Comparison of ENCODE assay signal across 24 cellular contexts in genomic region chr19:41924151-41925145, GRCh38. TPM values are rescaled to one million over a fixed set of nuclear protein-coding genes. Genes with fewer than 3 reads are reported as not detected.
"Had no signal": no experiment of that assay in that cellular context is flagged by ENCODE, and none has a peak within 500 bp of the region (broad histone marks: within the 10 kb centered on the region; RNA-seq: fewer than 3 reads in every experiment).

No MANE protein-coding gene starts in this region.

- H3K4me3 Mint-ChIP-seq: activated naive CD4-positive, alpha-beta T cell treated with anti-CD3 and anti-CD28 coated beads, Interleukin-2, amount 10 ng/mL, durations not matched to agents 7 days and 5 days; mesothelial cell of epicardium; type B pancreatic cell had no signal

- FAIRE-seq: islet of Langerhans had no signal

- H3K27me3 ChIP-seq: ovary had no signal

- H3K9me3 Mint-ChIP-seq: activated naive CD4-positive, alpha-beta T cell treated with anti-CD3 and anti-CD28 coated beads, Interleukin-2, amount 10 ng/mL, durations not matched to agents 7 days and 5 days; mesothelial cell of epicardium; naive thymus-derived CD8-positive, alpha-beta T cell; type B pancreatic cell had no signal

- H3K36me3 ChIP-seq: cardiac muscle cell, heart left ventricle, ovary, prostate gland, thoracic aorta, vagina had no signal

- H3K4me1 ChIP-seq: prostate gland had no signal

- DNase-seq: activated CD4-positive, alpha-beta T cell treated with anti-CD3 and anti-CD28 coated beads for 4 hours; activated CD4-positive, alpha-beta T cell treated with anti-CD3 and anti-CD28 coated beads, Interleukin-2, amount 50 U/mL, for 48 hours; activated CD4-positive, CD25-positive, alpha-beta regulatory T cell; activated effector memory CD4-positive, alpha-beta T cell treated with Interleukin-2 at 50 U/mL for 16 hours; activated naive CD4-positive, alpha-beta T cell treated with anti-CD3 and anti-CD28 coated beads, Interleukin-2, amount 10 ng/mL, durations not matched to agents 7 days and 5 days; activated T-cell treated with anti-CD3 and anti-CD28 coated beads, Interleukin-2, amount 50 U/mL, for 48 hours; amygdala; heart left ventricle; left ventricle myocardium superior; mammary epithelial cell; naive thymus-derived CD8-positive, alpha-beta T cell; ovary; stimulated activated CD4-positive, alpha-beta T cell treated with anti-CD3 and anti-CD28 coated beads, Interleukin-4, amount 100 ng/mL, for 24 hours; stimulated activated naive CD4-positive, alpha-beta T cell treated with Interleukin-2 at 50 U/mL for 16 hours had no signal

- H3K27ac ChIP-seq: cardiac muscle cell, epithelial cell of prostate, heart left ventricle, ovary, prostate gland, thoracic aorta, vagina had no signal

- ATAC-seq: heart left ventricle; left ventricle myocardium superior; naive thymus-derived CD8-positive, alpha-beta T cell had no signal

- H3K9me3 ChIP-seq: heart left ventricle, ovary, prostate gland, thoracic aorta, vagina had no signal

- H3K36me3 Mint-ChIP-seq: activated naive CD4-positive, alpha-beta T cell treated with anti-CD3 and anti-CD28 coated beads, Interleukin-2, amount 10 ng/mL, durations not matched to agents 7 days and 5 days; mesothelial cell of epicardium; type B pancreatic cell had no signal

- H3K27ac Mint-ChIP-seq: activated naive CD4-positive, alpha-beta T cell treated with anti-CD3 and anti-CD28 coated beads, Interleukin-2, amount 10 ng/mL, durations not matched to agents 7 days and 5 days; mesothelial cell of epicardium; type B pancreatic cell had no signal

- H3K4me3 ChIP-seq: cardiac muscle cell, heart left ventricle, ovary, prostate gland, thoracic aorta, vagina had no signal

RNA-seq across cellular contexts. Expression of gene ERFL, which starts 3.8 kb away (rescaled TPM):
- total RNA-seq: fibroblast of villous mesenchyme, left ventricle myocardium superior, mammary epithelial cell had no signal
- polyA plus RNA-seq: heart left ventricle; naive thymus-derived CD8-positive, alpha-beta T cell had no signal

RNA-seq across cellular contexts. Expression of gene CD79A, which starts 47.4 kb away (rescaled TPM):
- total RNA-seq: cardiac muscle cell, chondrocyte, fibroblast of villous mesenchyme, left ventricle myocardium superior, thoracic aorta, vagina had no signal
